Comparison of ENCODE assay signal across 25 cellular contexts in genomic region chr12:58774731-58775130, GRCh38.
"Had no signal": no experiment of that assay in that cellular context is flagged by ENCODE, and none has a peak within 500 bp of the region (broad histone marks: within the 10 kb centered on the region; RNA-seq: fewer than 3 reads in every experiment).

No MANE protein-coding gene starts in this region.

- H3K9me3 Mint-ChIP-seq: activated CD4-positive, alpha-beta memory T cell treated with anti-CD3 and anti-CD28 coated beads, Interleukin-2, amount 10 ng/mL, durations not matched to agents 7 days and 5 days; activated naive CD8-positive, alpha-beta T cell treated with anti-CD3 and anti-CD28 coated beads for 36 hours; activated T-helper 2 cell treated with anti-CD3 and anti-CD28 coated beads, Interferon-gamma antibody, Interleukin-2, Interleukin-4, amounts not matched to agents 10 μg/mL and 5 μg/mL and 100 μg/mL, durations not matched to agents 14 hours and 24 hours and 36 hours had no signal

- H3K4me3 ChIP-seq: breast epithelium, MG63, Peyer's patch, SK-N-MC had no signal

- H3K4me1 Mint-ChIP-seq: activated CD4-positive, alpha-beta memory T cell treated with anti-CD3 and anti-CD28 coated beads, Interleukin-2, amount 10 ng/mL, durations not matched to agents 7 days and 5 days; activated CD4-positive, alpha-beta T cell treated with anti-CD3 and anti-CD28 coated beads for 36 hours; activated naive CD4-positive, alpha-beta T cell treated with anti-CD3 and anti-CD28 coated beads, Interleukin-2, amount 10 ng/mL, durations not matched to agents 7 days and 5 days; activated naive CD8-positive, alpha-beta T cell treated with anti-CD3 and anti-CD28 coated beads for 36 hours; T-cell had no signal

- H3K36me3 ChIP-seq: breast epithelium, MG63, Peyer's patch had no signal

- ATAC-seq: activated CD4-positive, alpha-beta T cell treated with anti-CD3 and anti-CD28 coated beads for 36 hours; T-cell had no signal

- H3K9me3 ChIP-seq: breast epithelium, MG63, Peyer's patch had no signal

- H3K4me3 Mint-ChIP-seq: activated CD4-positive, alpha-beta memory T cell treated with anti-CD3 and anti-CD28 coated beads, Interleukin-2, amount 10 ng/mL, durations not matched to agents 7 days and 5 days; activated CD4-positive, alpha-beta T cell treated with anti-CD3 and anti-CD28 coated beads for 36 hours; activated naive CD4-positive, alpha-beta T cell treated with anti-CD3 and anti-CD28 coated beads, Interleukin-2, amount 10 ng/mL, durations not matched to agents 7 days and 5 days; activated naive CD8-positive, alpha-beta T cell treated with anti-CD3 and anti-CD28 coated beads for 36 hours; T-cell had no signal

- H3K4me1 ChIP-seq: breast epithelium, Peyer's patch had no signal

- H3K27ac Mint-ChIP-seq: activated CD4-positive, alpha-beta memory T cell treated with anti-CD3 and anti-CD28 coated beads, Interleukin-2, amount 10 ng/mL, durations not matched to agents 7 days and 5 days; activated CD4-positive, alpha-beta T cell treated with anti-CD3 and anti-CD28 coated beads for 36 hours; activated naive CD4-positive, alpha-beta T cell treated with anti-CD3 and anti-CD28 coated beads, Interleukin-2, amount 10 ng/mL, durations not matched to agents 7 days and 5 days; activated naive CD8-positive, alpha-beta T cell treated with anti-CD3 and anti-CD28 coated beads for 36 hours; activated T-helper 2 cell treated with anti-CD3 and anti-CD28 coated beads, Interferon-gamma antibody, Interleukin-2, Interleukin-4, amounts not matched to agents 10 μg/mL and 5 μg/mL and 100 μg/mL, durations not matched to agents 14 hours and 24 hours and 36 hours; T-cell had no signal

- H3K27me3 ChIP-seq: breast epithelium, MG63, Peyer's patch had no signal

- DNase-seq: activated CD4-positive, alpha-beta memory T cell treated with anti-CD3 and anti-CD28 coated beads, Interleukin-2, amount 10 ng/mL, durations not matched to agents 7 days and 5 days; activated CD4-positive, alpha-beta T cell treated with anti-CD3 and anti-CD28 coated beads for 36 hours; activated CD4-positive, alpha-beta T cell treated with anti-CD3 and anti-CD28 coated beads, Interleukin-2, amount 50 U/mL, for 1 hour; activated CD4-positive, CD25-positive, alpha-beta regulatory T cell; activated gamma-delta T cell treated with Interleukin-2 at 50 U/mL for 16 hours; activated naive CD4-positive, alpha-beta T cell treated with anti-CD3 and anti-CD28 coated beads, Interleukin-2, amount 10 ng/mL, durations not matched to agents 7 days and 5 days; activated naive CD8-positive, alpha-beta T cell treated with anti-CD3 and anti-CD28 coated beads for 36 hours; activated T-cell treated with anti-CD3 and anti-CD28 coated beads for 4 hours; activated T-cell treated with anti-CD3 and anti-CD28 coated beads, Interleukin-2, amount 50 U/mL, for 48 hours; caudate nucleus; MG63; MV-4-11; NCI-H1092 treated with DMSO at 0.1 percent for 48 hours; NCI-H1417 treated with DMSO at 0.1 percent for 48 hours; NCI-H187; NCI-H2081; NCI-H510A treated with DMSO at 0.1 percent for 48 hours; Peyer's patch; SIG-M5; T-cell; T-helper 2 cell; T1000 had no signal

- H3K27me3 Mint-ChIP-seq: activated CD4-positive, alpha-beta memory T cell treated with anti-CD3 and anti-CD28 coated beads, Interleukin-2, amount 10 ng/mL, durations not matched to agents 7 days and 5 days; activated CD4-positive, alpha-beta T cell treated with anti-CD3 and anti-CD28 coated beads for 36 hours; activated naive CD4-positive, alpha-beta T cell treated with anti-CD3 and anti-CD28 coated beads, Interleukin-2, amount 10 ng/mL, durations not matched to agents 7 days and 5 days; activated naive CD8-positive, alpha-beta T cell treated with anti-CD3 and anti-CD28 coated beads for 36 hours; T-cell had no signal

- H3K27ac ChIP-seq: breast epithelium, Peyer's patch, SK-N-MC had no signal

- H3K36me3 Mint-ChIP-seq: activated naive CD4-positive, alpha-beta T cell treated with anti-CD3 and anti-CD28 coated beads, Interleukin-2, amount 10 ng/mL, durations not matched to agents 7 days and 5 days; activated naive CD8-positive, alpha-beta T cell treated with anti-CD3 and anti-CD28 coated beads for 36 hours; T-cell had no signal
